ENCODE assay signal across 8 cellular contexts in the genomic region with DNA sequence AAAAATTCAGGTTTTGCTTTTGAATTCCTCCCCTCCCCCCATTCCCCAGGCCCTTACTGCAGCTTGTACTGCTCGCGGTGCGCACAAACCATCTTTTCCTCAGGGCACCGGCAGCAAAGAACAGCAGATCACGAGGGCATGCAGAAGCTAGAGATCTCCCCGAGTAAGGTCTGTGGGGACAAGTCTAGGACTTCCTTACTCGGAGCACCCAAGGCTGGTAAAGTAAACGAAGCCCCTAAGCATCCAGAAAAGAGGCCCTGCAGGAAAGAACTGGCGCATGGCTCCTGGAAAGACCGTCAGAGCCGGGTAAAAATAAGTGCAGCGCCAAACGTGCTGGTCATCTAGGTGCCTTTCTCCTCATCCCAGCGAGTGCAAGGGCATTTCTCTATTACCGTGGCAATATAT. TPM values are rescaled to one million over a fixed set of nuclear protein-coding genes. Genes with fewer than 3 reads are reported as not detected.
DNase-seq lines count a peak whose midpoint lies in the region; ATAC-seq and TF ChIP-seq lines count a peak whose summit lies in the region.

No MANE protein-coding gene starts in this region.

- H3K9ac ChIP-seq in OCI-LY3 (ENCODE audit: low read length), result peak overlapping the region; percentile 93

- peaks cover 44% of the 10 kb centered on the region for H4K20me1 ChIP-seq in OCI-LY3 (ENCODE audit: insufficient read depth, low read length)

- CTCF ChIA-PET in AG04449 (lab: Yijun Ruan, JAX), result interaction anchor here (1.2 to 2.3 kb wide), 3 partner anchors 20 to 29 kb away, joined by 3 to 10 read pairs (median 3); no protein-coding TSS in a partner anchor
- CTCF ChIA-PET in activated naive CD4-positive, alpha-beta T cell treated with anti-CD3 and anti-CD28 coated beads, Interleukin-2, amount 10 ng/mL, durations not matched to agents 7 days and 5 days (lab: Charles Lee), result interaction anchor here (1.2 kb wide), 1 partner anchor 22 kb away, joined by 5 read pairs; no protein-coding TSS in a partner anchor

- H3K27ac ChIP-seq in OCI-LY3 (ENCODE audit: low read length) (peak overlapping the region; percentile 79), neutrophil (no peak overlapping the region), upper lobe of right lung (peak overlapping the region; percentile 91)

- peaks cover 51% of the 10 kb centered on the region for H3K36me3 Mint-ChIP-seq in activated naive CD4-positive, alpha-beta T cell treated with anti-CD3 and anti-CD28 coated beads, Interleukin-2, amount 10 ng/mL, durations not matched to agents 7 days and 5 days

- peak overlapping the region; percentile 98 for H3K27ac Mint-ChIP-seq in activated naive CD4-positive, alpha-beta T cell treated with anti-CD3 and anti-CD28 coated beads, Interleukin-2, amount 10 ng/mL, durations not matched to agents 7 days and 5 days

- H3K4me2 ChIP-seq in OCI-LY3 (ENCODE audit: low read length), result peak overlapping the region; percentile 99

- ATAC-seq in GM18511 (IDR thresholded peaks at IDR 0.05; ENCODE audit: unreplicated experiment) (peak; percentile 41), HG03064 (IDR thresholded peaks at IDR 0.05; ENCODE audit: low read depth, unreplicated experiment) (peak; percentile 32), upper lobe of right lung (peak; percentile 63)

- POLR2A ChIA-PET in AG04449 (lab: Yijun Ruan, JAX), result interaction anchor here (1.0 to 2.0 kb wide), 7 partner anchors 8 to 219 kb away, joined by 3 to 10 read pairs (median 6); a partner anchor contains a TSS

- H3K4me1 ChIP-seq in OCI-LY3 (ENCODE audit: low read length), result peaks cover 24% of the 10 kb centered on the region
- H3K4me1 ChIP-seq in neutrophil (ENCODE audit: control insufficient read depth in 1 of 2, insufficient read depth in 1 of 2, low read depth in 1 of 2, low read length in 1 of 2), result peaks cover 13 to 27% of the 10 kb centered on the region in 2 experiments
- peaks cover 18% of the 10 kb centered on the region for H3K4me1 ChIP-seq in upper lobe of right lung

- intact Hi-C loops in upper lobe of right lung (cut with DNase I), result no loop called here

- no peaks in the 10 kb centered on the region for H3K27me3 Mint-ChIP-seq in activated naive CD4-positive, alpha-beta T cell treated with anti-CD3 and anti-CD28 coated beads, Interleukin-2, amount 10 ng/mL, durations not matched to agents 7 days and 5 days

- H3K9me3 Mint-ChIP-seq in activated naive CD4-positive, alpha-beta T cell treated with anti-CD3 and anti-CD28 coated beads, Interleukin-2, amount 10 ng/mL, durations not matched to agents 7 days and 5 days, result no peaks in the 10 kb centered on the region

- peaks cover 61% of the 10 kb centered on the region for H3K4me1 Mint-ChIP-seq in activated naive CD4-positive, alpha-beta T cell treated with anti-CD3 and anti-CD28 coated beads, Interleukin-2, amount 10 ng/mL, durations not matched to agents 7 days and 5 days

- no peak overlapping the region for H2AFZ ChIP-seq in OCI-LY3 (ENCODE audit: low read depth, low read length)

- H3K36me3 ChIP-seq in OCI-LY3 (replicated peaks; ENCODE audit: low read depth, low read length), result peaks cover 40% of the 10 kb centered on the region
- H3K36me3 ChIP-seq in neutrophil, result no peaks in the 10 kb centered on the region
- H3K36me3 ChIP-seq in upper lobe of right lung, result peaks cover 26% of the 10 kb centered on the region

- H3K27me3 ChIP-seq in OCI-LY3 (ENCODE audit: low read depth, low read length), result peaks cover 20% of the 10 kb centered on the region; the same call in 1 of the 2 replicates
- H3K27me3 ChIP-seq in neutrophil, result peaks cover 29% of the 10 kb centered on the region
- no peaks in the 10 kb centered on the region for H3K27me3 ChIP-seq in upper lobe of right lung

- peak overlapping the region; percentile 95 for H3K4me3 Mint-ChIP-seq in activated naive CD4-positive, alpha-beta T cell treated with anti-CD3 and anti-CD28 coated beads, Interleukin-2, amount 10 ng/mL, durations not matched to agents 7 days and 5 days

- H3K79me2 ChIP-seq in OCI-LY3 (ENCODE audit: low read length), result peaks cover 58% of the 10 kb centered on the region

- DNase-seq in AG04449 (ENCODE audit: low read depth, low spot score) (no peak), globus pallidus (ENCODE audit: low spot score) (peak; percentile 60), upper lobe of right lung (peak; percentile 66)
- peak; percentile 68 for DNase-seq in activated naive CD4-positive, alpha-beta T cell treated with anti-CD3 and anti-CD28 coated beads, Interleukin-2, amount 10 ng/mL, durations not matched to agents 7 days and 5 days

- TF ChIP-seq CTCF in AG04449 (IDR thresholded peaks at IDR 0.05; ENCODE audit: insufficient read depth, low read length, missing control alignments) (no peak), OCI-LY3 (IDR thresholded peaks at IDR 0.05; ENCODE audit: low read depth, low read length) (no peak), neutrophil (IDR thresholded peaks at IDR 0.05) (no peak), upper lobe of right lung (IDR thresholded peaks at IDR 0.05) (no peak)

- H3K4me3 ChIP-seq in AG04449 (ENCODE audit: low read depth, low read length), result peak overlapping the region; percentile 84
- peak overlapping the region; percentile 89 for H3K4me3 ChIP-seq in OCI-LY3 (ENCODE audit: low read length)
- H3K4me3 ChIP-seq in neutrophil (ENCODE audit: low read depth in 1 of 2, low read length in 1 of 2), result peak overlapping the region; percentile 56 to 60
- H3K4me3 ChIP-seq in upper lobe of right lung, result peak overlapping the region; percentile 89

- 0 out of 2 replicates have a peak, but pooled peaks cover 3% of the 10 kb centered on the region for H3K9me3 ChIP-seq in OCI-LY3 (ENCODE audit: insufficient read depth, low read length)
- H3K9me3 ChIP-seq in neutrophil, result no peaks in the 10 kb centered on the region
- H3K9me3 ChIP-seq in upper lobe of right lung, result no peaks in the 10 kb centered on the region

RNA-seq across cellular contexts. Expression of a gene that starts 0.7 kb away (rescaled TPM):
- 410 TPM for total RNA-seq in upper lobe of right lung

RNA-seq across cellular contexts. Expression of a gene that starts 52.3 kb away (rescaled TPM):
- not detected for total RNA-seq in upper lobe of right lung
